In genomic region chr12:56616924-56617323, GRCh38 we compare ENCODE assay signal across 1 cellular context.
TF ChIP-seq lines count a peak whose summit lies in the region.

No MANE protein-coding gene starts in this region.

TF ChIP-seq in endothelial cell of umbilical vein, 7 proteins besides CTCF, POLR2A, EP300 and RAD21 (continued from another document):
- no peak for TF ChIP-seq MYC (IDR thresholded peaks at IDR 0.05; ENCODE audit: low read depth, low read length)
- TF ChIP-seq GATA2 (IDR thresholded peaks at IDR 0.05; ENCODE audit: insufficient read depth, insufficient read length, low read depth, low read length), result no peak
- no peak for TF ChIP-seq JUN (IDR thresholded peaks at IDR 0.05; ENCODE audit: borderline replicate concordance, insufficient read depth, insufficient read length, low read depth)
- no peak for TF ChIP-seq FOS (IDR thresholded peaks at IDR 0.05; ENCODE audit: borderline replicate concordance, insufficient read depth, low read length)
